ENCODE assay signal across 12 cellular contexts in the genomic region with DNA sequence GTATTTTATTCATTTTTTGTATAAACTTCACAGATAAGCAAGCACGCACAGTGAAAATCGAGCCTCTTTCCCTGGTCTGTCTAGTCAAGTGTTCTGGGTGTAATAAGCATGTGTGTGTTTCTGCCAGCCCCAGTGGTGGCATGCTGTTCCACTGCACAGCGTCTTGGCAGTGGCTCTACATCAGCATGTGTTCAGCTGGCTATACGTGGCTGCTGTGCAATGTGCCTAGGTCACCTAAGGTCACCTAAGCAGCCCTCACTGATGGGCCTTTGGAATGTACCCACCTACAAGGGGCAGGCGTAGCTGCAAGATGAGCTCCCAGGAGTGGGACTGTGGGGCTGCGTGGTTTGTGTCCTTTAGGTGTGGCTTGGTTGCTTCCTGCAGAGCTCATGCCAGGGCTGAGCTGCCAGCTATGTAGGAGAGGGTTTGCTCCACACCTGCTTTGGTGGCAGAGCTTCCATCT. TPM values are rescaled to one million over a fixed set of nuclear protein-coding genes. Genes with fewer than 3 reads are reported as not detected.
A peak's percentile ranks its signal among the peaks of the same experiment; 100 is the strongest.
DNase-seq lines count a peak whose midpoint lies in the region; FAIRE-seq and TF ChIP-seq lines count a peak whose summit lies in the region.
"Had no signal": no experiment of that assay in that cellular context is flagged by ENCODE, and none has a peak within 500 bp of the region (broad histone marks: within the 10 kb centered on the region; RNA-seq: fewer than 3 reads in every experiment).

No MANE protein-coding gene starts in this region.

- 45% methylated on average over 5 of the region's 6 CpGs for WGBS in esophagus muscularis mucosa

- no peak for TF ChIP-seq EP300 in esophagus muscularis mucosa (IDR thresholded peaks at IDR 0.05)

- H3F3A ChIP-seq in neural progenitor cell (ENCODE audit: low read depth): no peaks in the 10 kb centered on the region

- intact Hi-C loops in esophagus muscularis mucosa (cut with DNase I): no loop called here

- H3K4me3 ChIP-seq in esophagus muscularis mucosa (no peak overlapping the region), neural progenitor cell (no peak overlapping the region)
- H3K4me3 ChIP-seq: SJSA1 had no signal

- H3K27me3 Mint-ChIP-seq in neural progenitor cell (ENCODE audit: insufficient read depth, low read depth): peaks cover 4% of the 10 kb centered on the region

- no peak overlapping the region for H3K4me3 Mint-ChIP-seq in neural progenitor cell

- H3K4me2 ChIP-seq in neural progenitor cell: no peak overlapping the region

- no peaks in the 10 kb centered on the region for H4K20me1 ChIP-seq in neural progenitor cell (ENCODE audit: low read depth)

- peaks cover 27% of the 10 kb centered on the region for H3K4me1 Mint-ChIP-seq in neural progenitor cell

- no peak overlapping the region for H2AFZ ChIP-seq in neural progenitor cell (replicated peaks)

- H3K27ac ChIP-seq in C4-2B (peak overlapping the region; percentile 16; the same call in 1 of the 2 replicates), esophagus muscularis mucosa (replicated peaks in 1 of 4) (peak overlapping the region in 3 of 4 donors; percentile 20 to 41 (median 26)), neural progenitor cell (no peak overlapping the region)
- H3K27ac ChIP-seq: SJSA1 had no signal

- H3K9me3 Mint-ChIP-seq in neural progenitor cell: no peaks in the 10 kb centered on the region

- H3K36me3 Mint-ChIP-seq in neural progenitor cell: peaks cover 30% of the 10 kb centered on the region

- FAIRE-seq in GM19239 (lab: Jason Lieb, UNC): no peak
- FAIRE-seq: bronchial epithelial cell had no signal

- H3K79me2 ChIP-seq in neural progenitor cell (ENCODE audit: low read depth): peaks cover 39% of the 10 kb centered on the region

- TF ChIP-seq CTCF in C4-2B (conservative IDR thresholded peaks at IDR 0.05): no peak
- no peak for TF ChIP-seq CTCF in esophagus muscularis mucosa (IDR thresholded peaks at IDR 0.05)
- no peak for TF ChIP-seq CTCF in neural progenitor cell (IDR thresholded peaks at IDR 0.05)

- TF ChIP-seq POLR2A in esophagus muscularis mucosa (IDR thresholded peaks at IDR 0.05; ENCODE audit: low read depth): no peak

- H3K36me3 ChIP-seq in esophagus muscularis mucosa (peaks cover 0 to 6% (median under 1%) of the 10 kb centered on the region in 4 donors), neural progenitor cell (no peaks in the 10 kb centered on the region)

- peaks cover 64 to 91% (median 84%) of the 10 kb centered on the region in 4 donors for H3K4me1 ChIP-seq in esophagus muscularis mucosa
- peaks cover 6% of the 10 kb centered on the region for H3K4me1 ChIP-seq in neural progenitor cell

- H3K27ac Mint-ChIP-seq in neural progenitor cell: peak overlapping the region; percentile 17

- DNase-seq in NCI-H1694 treated with DMSO at 0.1 percent for 48 hours (lab: John Stamatoyannopoulos, UW) (peak; percentile 8), esophagus muscularis mucosa (ENCODE audit: extremely low spot score) (no peak), neural progenitor cell (ENCODE audit: low spot score) (no peak), GM19239 (ENCODE audit: insufficient read length, low spot score) (no peak), SW 1271 (lab: John Stamatoyannopoulos, UW) (no peak), KG1 (lab: John Stamatoyannopoulos, UW) (no peak)
- DNase-seq in activated T-cell treated with anti-CD3 and anti-CD28 coated beads, Interleukin-2, amount 50 U/mL, for 1 hour: no peak
- DNase-seq: NCI-H187 treated with DMSO at 0.1 percent for 48 hours; stimulated activated CD4-positive, alpha-beta T cell treated with anti-CD3 and anti-CD28 coated beads, Interleukin-1b, Interleukin-23, amount 100 ng/mL, for 48 hours had no signal

- no peaks in the 10 kb centered on the region for H3K27me3 ChIP-seq in esophagus muscularis mucosa
- H3K27me3 ChIP-seq in neural progenitor cell: no peaks in the 10 kb centered on the region
- H3K27me3 ChIP-seq: SJSA1 had no signal

- no peak overlapping the region for H3K9ac ChIP-seq in neural progenitor cell

- no peaks in the 10 kb centered on the region for H3K9me3 ChIP-seq in esophagus muscularis mucosa
- no peaks in the 10 kb centered on the region for H3K9me3 ChIP-seq in neural progenitor cell (ENCODE audit: low read depth)
- H3K9me3 ChIP-seq: SJSA1 had no signal

RNA-seq across cellular contexts. Expression of a gene that starts 4.9 kb away (rescaled TPM):
- total RNA-seq in esophagus muscularis mucosa (10 to 100 TPM; 14.6 to 36.1 (median 29.2) TPM), neural progenitor cell (ENCODE audit: low replicate concordance) (10.0 and 14.8 TPM in 2 replicates)
